Comparison of ENCODE assay signal across 27 cellular contexts in the genomic region with DNA sequence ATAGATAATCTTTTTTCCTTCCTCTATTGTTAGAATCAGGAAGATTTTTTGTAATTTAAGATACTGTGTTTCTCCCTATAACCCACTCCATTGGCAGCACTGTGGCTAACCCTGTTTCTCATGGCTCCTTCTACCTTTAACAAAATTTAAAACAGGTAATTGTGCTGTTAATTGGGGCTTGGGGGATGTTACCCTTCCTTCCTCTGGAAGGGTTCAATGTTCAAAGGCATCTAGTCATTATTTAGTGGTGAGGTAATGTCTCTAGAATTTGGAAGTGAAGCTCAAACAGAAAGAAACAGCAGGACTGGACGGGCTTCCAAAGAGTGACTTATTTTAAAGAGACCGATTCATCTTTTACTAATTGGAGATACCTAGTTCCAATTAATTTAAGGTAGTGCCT.
"Had no signal": no experiment of that assay in that cellular context is flagged by ENCODE, and none has a peak within 500 bp of the region (broad histone marks: within the 10 kb centered on the region; RNA-seq: fewer than 3 reads in every experiment).

No MANE protein-coding gene starts in this region.

- ATAC-seq: activated T-cell treated with anti-CD3 and anti-CD28 coated beads, Interleukin-2, amount 50 U/mL, for 72 hours; Panc1; Right ventricle myocardium inferior; T-cell had no signal

- DNase-seq: activated CD4-positive, alpha-beta memory T cell treated with anti-CD3 and anti-CD28 coated beads, Interleukin-2, amount 10 ng/mL, durations not matched to agents 7 days and 5 days; activated CD4-positive, alpha-beta T cell treated with anti-CD3 and anti-CD28 coated beads, Interleukin-2, amount 10 ng/mL, durations not matched to agents 7 days and 5 days; activated CD4-positive, CD25-positive, alpha-beta regulatory T cell; activated CD8-positive, alpha-beta memory T cell treated with anti-CD3 and anti-CD28 coated beads, Interleukin-2, amount 50 U/mL, for 4 hours; activated gamma-delta T cell treated with Interleukin-2 at 50 U/mL for 16 hours; activated naive CD4-positive, alpha-beta T cell treated with anti-CD3 and anti-CD28 coated beads, Interleukin-2, amount 10 ng/mL, durations not matched to agents 7 days and 5 days; activated naive CD8-positive, alpha-beta T cell treated with anti-CD3 and anti-CD28 coated beads for 36 hours; activated T-cell treated with anti-CD3 and anti-CD28 coated beads, Interleukin-2, amount 50 U/mL, for 72 hours; anterior cingulate cortex; Karpas-422; MM.1S; NCI-H1105; NCI-H1436; NCI-H1694 treated with DMSO at 0.1 percent for 48 hours; NCI-H2029 treated with DMSO at 0.1 percent for 48 hours; NCI-H345; NCI-H510A; NCI-H526 treated with DMSO at 0.1 percent for 48 hours; NCI-H82; OCI-M1; RPMI8226; T-cell; T-helper 2 cell; T1000 had no signal

- H3K4me3 ChIP-seq: SK-N-MC had no signal

- H3K27ac ChIP-seq: SK-N-MC had no signal
